20 cellular contexts compared by ENCODE assay signal in the genomic region with DNA sequence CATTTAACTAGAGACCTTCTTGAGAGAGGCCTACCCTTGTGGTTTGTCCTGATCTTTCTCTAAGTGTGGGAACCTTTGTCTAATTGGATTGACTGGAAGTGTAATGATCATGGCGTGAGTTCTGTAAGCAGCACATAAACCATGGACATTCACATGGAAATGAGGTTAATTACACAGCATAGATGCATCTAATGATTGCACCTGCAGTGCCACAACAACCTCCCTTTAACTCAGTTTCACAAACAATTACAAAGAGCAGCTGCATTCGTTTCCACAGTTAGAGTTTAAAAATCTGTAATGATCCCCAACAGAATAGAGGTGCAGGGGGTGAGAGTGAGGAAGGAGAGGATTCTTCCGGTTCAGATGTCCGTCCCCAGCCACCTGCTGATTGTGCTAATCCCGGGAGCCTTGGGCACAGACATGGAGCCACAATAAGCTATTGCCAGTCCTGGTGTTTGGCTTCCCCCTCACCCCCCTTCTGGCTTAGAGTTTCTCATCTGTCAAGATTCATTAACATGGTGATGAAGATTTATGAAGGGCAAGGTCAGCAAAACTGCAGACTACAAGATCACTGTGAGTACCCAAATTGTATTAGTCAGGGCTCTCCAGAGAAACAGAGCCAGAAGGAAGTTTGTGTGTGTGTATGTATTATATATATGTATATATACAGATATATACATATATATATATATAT.
DNase-seq lines count a peak whose midpoint lies in the region; ATAC-seq, FAIRE-seq and TF ChIP-seq lines count a peak whose summit lies in the region.
"Had no signal": no experiment of that assay in that cellular context is flagged by ENCODE, and none has a peak within 500 bp of the region (broad histone marks: within the 10 kb centered on the region; RNA-seq: fewer than 3 reads in every experiment).

No MANE protein-coding gene starts in this region.

- intact Hi-C loops in HCT116 (cut with micrococcal nuclease) = loop anchor here (1.0 to 10.0 kb wide), 5 partner anchors 167 to 695 kb away; no protein-coding TSS in a partner anchor
- intact Hi-C loops in sigmoid colon (cut with DNase I) = no loop called here
- intact Hi-C loops in spleen (cut with DNase I; ENCODE audit: low total_unique reads) = no loop called here

- TF ChIP-seq EP300 in A549 (IDR thresholded peaks at IDR 0.05) (no peak), sigmoid colon (IDR thresholded peaks at IDR 0.05) (no peak)

- H3K27me3 ChIP-seq in HCT116 (ENCODE audit: insufficient read depth, low read length) (no peaks in the 10 kb centered on the region), WERI-Rb-1 (ENCODE audit: insufficient read depth, low read depth, severe bottlenecking) (peaks cover 45% of the 10 kb centered on the region), sigmoid colon (no peaks in the 10 kb centered on the region), spleen (replicated peaks in 1 of 7) (no peaks in the 10 kb centered on the region)
- H3K27me3 ChIP-seq: ascending aorta, ovary, suprapubic skin had no signal

- H3K27ac ChIP-seq in A549 = no peak overlapping the region
- no peak overlapping the region for H3K27ac ChIP-seq in HCT116 (ENCODE audit: low read depth, low read length)
- no peak overlapping the region for H3K27ac ChIP-seq in WERI-Rb-1
- H3K27ac ChIP-seq in sigmoid colon = no peak overlapping the region
- H3K27ac ChIP-seq in spleen = no peak overlapping the region
- H3K27ac ChIP-seq: ascending aorta, C4-2B, left ventricle myocardium inferior, ovary, suprapubic skin, VCaP had no signal

- peak overlapping the region; percentile 43 for H2AFZ ChIP-seq in HCT116 (ENCODE audit: low read depth, low read length, poor library complexity, severe bottlenecking)

- ATAC-seq in A549 = no peak
- no peak for ATAC-seq in HCT116
- ATAC-seq in GM19455 (IDR thresholded peaks at IDR 0.05; ENCODE audit: unreplicated experiment) = no peak
- ATAC-seq: naive thymus-derived CD8-positive, alpha-beta T cell; stimulated activated memory B cell treated with anti-CD40 and anti-IgM and Interleukin-4, amounts not matched to agents 10 μg/mL and 1 μg/mL and 100 μg/mL, for 72 hours had no signal

- H3K9me2 ChIP-seq in HCT116 (ENCODE audit: insufficient read depth) = no peaks in the 10 kb centered on the region

- H3K4me1 ChIP-seq in A549 = no peaks in the 10 kb centered on the region
- no peaks in the 10 kb centered on the region for H3K4me1 ChIP-seq in HCT116 (ENCODE audit: control insufficient read depth in 1 of 2, insufficient read depth in 2 of 2, low read length in 2 of 2)
- no peaks in the 10 kb centered on the region for H3K4me1 ChIP-seq in sigmoid colon
- no peaks in the 10 kb centered on the region for H3K4me1 ChIP-seq in spleen
- H3K4me1 ChIP-seq: ascending aorta, left ventricle myocardium inferior had no signal

- TF ChIP-seq RAD21 in A549 (conservative IDR thresholded peaks at IDR 0.05 in 1 of 2, IDR thresholded peaks at IDR 0.05 in 1 of 2) = no peak
- no peak for TF ChIP-seq RAD21 in HCT116 (IDR thresholded peaks at IDR 0.05; ENCODE audit: low read depth)

- H3K9me3 ChIP-seq in A549 = no peaks in the 10 kb centered on the region
- H3K9me3 ChIP-seq in HCT116 (ENCODE audit: control insufficient read depth in 1 of 2, insufficient read depth in 1 of 2, low read depth in 1 of 2, low read length in 2 of 2) = no peaks in the 10 kb centered on the region
- H3K9me3 ChIP-seq in WERI-Rb-1 (ENCODE audit: severe bottlenecking) = no peaks in the 10 kb centered on the region
- H3K9me3 ChIP-seq in sigmoid colon = no peaks in the 10 kb centered on the region
- H3K9me3 ChIP-seq in spleen = no peaks in the 10 kb centered on the region
- H3K9me3 ChIP-seq: ascending aorta, left ventricle myocardium inferior, ovary, suprapubic skin had no signal

- WGBS in A549 (ENCODE audit: missing lambda C conversion rate) = 62% methylated on average over 5 of the region's 5 CpGs
- WGBS in sigmoid colon, 2 donors = 81 to 90% methylated on average over 5 of the region's 5 CpGs
- WGBS in spleen, 5 donors = 79 to 95% (median 83%) methylated on average over 5 of the region's 5 CpGs

- RAD21 ChIA-PET in HCT116 (lab: Charles Lee; ENCODE audit: low non-redundant PET in 1 of 2, low total read pairs in 2 of 2, uncharacterized antibody in 2 of 2, unreplicated experiment in 2 of 2) = interaction anchor here (1.2 to 1.3 kb wide), 2 partner anchors 22 to 223 kb away, joined by 3 to 4 read pairs; no protein-coding TSS in a partner anchor

- no TSS peak for BruUV-seq in HCT116 (replicated peaks; lab: Mats Ljungman, UMichigan)

- H3K4me3 ChIP-seq in A549 (no peak overlapping the region), HCT116 (replicated peaks in 1 of 2; ENCODE audit: low read depth in 1 of 2, low read length in 2 of 2) (no peak overlapping the region), WERI-Rb-1 (ENCODE audit: low read depth, low read length) (no peak overlapping the region), sigmoid colon (no peak overlapping the region), spleen (no peak overlapping the region)
- H3K4me3 ChIP-seq: ascending aorta, left ventricle myocardium inferior, ovary, suprapubic skin had no signal

- H4K20me1 ChIP-seq in HCT116 (ENCODE audit: insufficient read depth) = no peaks in the 10 kb centered on the region

- FAIRE-seq in A549 (lab: Jason Lieb, UNC) = no peak
- FAIRE-seq: D721Med had no signal

- H3K4me2 ChIP-seq in A549 (no peak overlapping the region), HCT116 (ENCODE audit: low read length) (no peak overlapping the region)

- no peak overlapping the region for H3K9ac ChIP-seq in HCT116 (ENCODE audit: low read length)

- TF ChIP-seq CTCF in A549 (IDR thresholded peaks at IDR 0.05) (no peak), HCT116 (IDR thresholded peaks at IDR 0.05 in 2 of 3, conservative IDR thresholded peaks at IDR 0.05 in 1 of 3; ENCODE audit: borderline replicate concordance in 1 of 3, insufficient read depth in 1 of 3, low read depth in 2 of 3, low read length in 2 of 3) (no peak), WERI-Rb-1 (IDR thresholded peaks at IDR 0.05; ENCODE audit: low read depth, low read length) (no peak), sigmoid colon (IDR thresholded peaks at IDR 0.05) (no peak), spleen (IDR thresholded peaks at IDR 0.05 in 8 of 11, conservative IDR thresholded peaks at IDR 0.05 in 3 of 11) (no peak)

- POLR2A ChIA-PET in A549 (lab: Yijun Ruan, JAX) = no interaction called here
- POLR2A ChIA-PET in HCT116 (lab: Charles Lee) = no interaction called here

- CTCF ChIA-PET in A549 (lab: Yijun Ruan, JAX) = interaction anchor here (0.6 to 4.9 kb wide), 19 partner anchors 11 to 1076 kb away, joined by 3 to 46 read pairs (median 4); no protein-coding TSS in a partner anchor
- CTCF ChIA-PET in HCT116 (lab: Charles Lee) = interaction anchor here (0.7 to 3.1 kb wide), 20 partner anchors 10 to 1935 kb away, joined by 3 to 51 read pairs (median 6); a partner anchor contains a TSS

- TF ChIP-seq POLR2A in A549 (IDR thresholded peaks at IDR 0.05; ENCODE audit: low read length) (no peak), HCT116 (IDR thresholded peaks at IDR 0.05; ENCODE audit: borderline replicate concordance, extremely low read depth, insufficient read depth, insufficient read length) (no peak), sigmoid colon (IDR thresholded peaks at IDR 0.05) (no peak), spleen (IDR thresholded peaks at IDR 0.05) (no peak)

- H3K36me3 ChIP-seq in HCT116 (ENCODE audit: control insufficient read depth in 1 of 2, insufficient read depth in 2 of 2, low read length in 2 of 2) (no peaks in the 10 kb centered on the region), WERI-Rb-1 (no peaks in the 10 kb centered on the region), sigmoid colon (no peaks in the 10 kb centered on the region), spleen (no peaks in the 10 kb centered on the region)
- H3K36me3 ChIP-seq: ascending aorta, left ventricle myocardium inferior, ovary, suprapubic skin had no signal

- no peak for DNase-seq in A549 (ENCODE audit: low read depth in 1 of 2, low spot score in 1 of 2)
- DNase-seq in HCT116 (ENCODE audit: low read depth, low spot score) = no peak
- peak; percentile 65 for DNase-seq in NCI-H2081 treated with DMSO at 0.1 percent for 48 hours (lab: John Stamatoyannopoulos, UW)
- peak; percentile 8 for DNase-seq in WERI-Rb-1
- DNase-seq in SHP77 (lab: John Stamatoyannopoulos, UW) = no peak
- no peak for DNase-seq in sigmoid colon
- no peak for DNase-seq in spleen
- DNase-seq: activated CD4-positive, alpha-beta T cell treated with anti-CD3 and anti-CD28 coated beads, Interleukin-2, amount 50 U/mL, for 1 hour; left ventricle myocardium inferior; naive thymus-derived CD8-positive, alpha-beta T cell; NCI-H345; ovary; stimulated activated CD4-positive, alpha-beta T cell treated with anti-CD3 and anti-CD28 coated beads, Interleukin-4, amount 100 ng/mL, for 1 hour had no signal

- no peaks in the 10 kb centered on the region for H3K79me2 ChIP-seq in HCT116 (ENCODE audit: insufficient read depth, low read length)

TF ChIP-seq in A549, 52 proteins besides CTCF, POLR2A, EP300 and RAD21:
- TF ChIP-seq MAFK (IDR thresholded peaks at IDR 0.05; ENCODE audit: partially characterized antibody) (peak; percentile 9), HDAC2 (IDR thresholded peaks at IDR 0.05) (no peak), RARB (CRISPR knock-in tag; IDR thresholded peaks at IDR 0.05) (no peak)

TF ChIP-seq in HCT116, 20 proteins besides CTCF, POLR2A, EP300 and RAD21:
- TF ChIP-seq CEBPB (IDR thresholded peaks at IDR 0.05; ENCODE audit: low read depth) (no peak), SRF (IDR thresholded peaks at IDR 0.05; ENCODE audit: low read depth) (no peak), ELF1 (IDR thresholded peaks at IDR 0.05; ENCODE audit: borderline replicate concordance, low read depth) (no peak), FOSL1 (IDR thresholded peaks at IDR 0.05; ENCODE audit: low read depth) (no peak), YY1 (IDR thresholded peaks at IDR 0.05; ENCODE audit: extremely low read depth, insufficient replicate concordance, low read depth, low read length) (no peak)
- TF ChIP-seq, protein P1, sequence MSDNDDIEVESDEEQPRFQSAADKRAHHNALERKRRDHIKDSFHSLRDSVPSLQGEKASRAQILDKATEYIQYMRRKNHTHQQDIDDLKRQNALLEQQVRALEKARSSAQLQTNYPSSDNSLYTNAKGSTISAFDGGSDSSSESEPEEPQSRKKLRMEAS (IDR thresholded peaks at IDR 0.05) = no peak

Comparison
In these comparisons a context has a peak if more than half of its experiments do, and no peak if none do; other contexts are left out.
1. DNase-seq: peak in NCI-H2081 treated with DMSO at 0.1 percent for 48 hours (single experiment) and WERI-Rb-1 (single experiment); none in A549 (0 of 2), HCT116 (single experiment), SHP77 (0 of 2), sigmoid colon (single experiment) and spleen (single experiment).